ENCODE assay signal across 8 cellular contexts in the genomic region with DNA sequence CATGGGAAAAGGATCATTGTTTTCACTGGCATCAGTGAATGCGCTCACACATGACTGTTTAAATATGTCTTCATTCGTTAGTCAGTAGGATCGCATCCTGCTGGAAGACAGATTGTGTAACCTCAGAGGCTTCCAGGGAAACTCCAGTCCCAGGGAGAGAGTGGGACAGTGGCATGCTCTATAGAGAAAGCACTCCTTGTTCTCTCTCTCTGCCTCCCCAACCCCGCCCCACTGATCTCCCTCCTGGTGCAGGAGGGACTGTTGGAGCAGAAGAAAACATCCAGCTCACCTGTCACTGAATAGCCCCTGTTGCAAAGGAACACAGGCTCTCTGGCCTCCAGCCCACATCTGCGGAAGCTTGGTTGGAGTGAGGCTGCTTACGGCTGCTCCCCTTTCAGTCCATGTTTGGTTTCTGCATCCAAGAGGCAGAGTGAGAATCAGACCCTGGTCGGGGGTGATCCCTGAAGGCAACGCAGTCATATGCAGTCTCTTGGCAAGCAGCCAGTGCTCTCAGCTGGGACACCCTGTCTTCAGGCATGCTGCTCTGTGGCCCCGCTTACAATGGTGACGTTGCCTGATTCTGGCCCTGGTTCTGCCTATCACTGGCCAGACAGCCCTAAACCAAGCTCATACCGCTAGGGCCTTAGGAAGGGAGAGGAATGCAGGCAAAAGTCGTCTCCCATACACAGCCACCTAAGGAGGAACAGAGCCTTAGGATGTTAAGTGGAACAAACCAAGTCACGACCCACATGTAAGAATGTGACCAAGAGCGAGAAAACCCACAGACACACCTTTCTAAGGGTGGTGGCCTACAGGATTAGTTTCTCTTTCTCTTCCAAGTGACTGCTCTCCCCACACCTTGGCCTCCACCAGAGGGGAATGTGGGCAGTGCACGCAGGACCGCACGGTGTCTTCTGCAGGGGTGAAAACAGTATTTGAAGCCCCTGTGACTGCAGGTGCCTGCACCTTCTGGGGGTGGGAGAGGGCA. TPM values are rescaled to one million over a fixed set of nuclear protein-coding genes. Genes with fewer than 3 reads are reported as not detected.
DNase-seq lines count a peak whose midpoint lies in the region; ATAC-seq, FAIRE-seq and TF ChIP-seq lines count a peak whose summit lies in the region.

No MANE protein-coding gene starts in this region.

- POLR2A ChIA-PET in AG04450 (lab: Yijun Ruan, JAX), result no interaction called here

- TF ChIP-seq POLR2A in H54 (IDR thresholded peaks at IDR 0.05; ENCODE audit: low read depth, low read length), result no peak

- DNase-seq in AG04450 (ENCODE audit: low read depth, low spot score), result peak; percentile 52
- peak; percentile 53 for DNase-seq in NCI-H2029 (lab: John Stamatoyannopoulos, UW)
- DNase-seq in epidermal melanocyte (ENCODE audit: insufficient read length, low spot score), result peak; percentile 74
- DNase-seq in midbrain (lab: John Stamatoyannopoulos, UW), result peak; percentile 10
- no peak for DNase-seq in H54 (ENCODE audit: insufficient read length, low spot score)
- no peak for DNase-seq in activated CD8-positive, alpha-beta memory T cell treated with anti-CD3 and anti-CD28 coated beads, Interleukin-2, amount 50 U/mL, for 48 hours

- FAIRE-seq in H54 (lab: Jason Lieb, UNC), result no peak

- H3K4me3 ChIP-seq in AG04450 (ENCODE audit: low read depth, low read length), result 0 out of 2 replicates have a peak overlapping the region, but pooled peaks have one; percentile 7

- peak overlapping the region; percentile 83 for H3K27ac ChIP-seq in AG04450 (ENCODE audit: low read depth, low read length)

- TF ChIP-seq CTCF in AG04450 (IDR thresholded peaks at IDR 0.05; ENCODE audit: low read depth, low read length), result no peak

- no peaks in the 10 kb centered on the region for H3K27me3 ChIP-seq in AG04450 (ENCODE audit: control insufficient read depth, insufficient read depth, low read length)

- no peak for ATAC-seq in GM18858 (IDR thresholded peaks at IDR 0.05; ENCODE audit: unreplicated experiment)
- ATAC-seq in GM18520 (IDR thresholded peaks at IDR 0.05; ENCODE audit: unreplicated experiment), result no peak

- H3K9me3 ChIP-seq in AG04450 (ENCODE audit: control insufficient read depth, insufficient read depth, low read length), result no peaks in the 10 kb centered on the region; the same call in 1 of the 2 replicates

- CTCF ChIA-PET in AG04450 (lab: Charles Lee), result interaction anchor here (0.6 to 1.1 kb wide), 2 partner anchors 37 to 76 kb away, joined by 4 read pairs; no protein-coding TSS in a partner anchor

RNA-seq across cellular contexts. Expression of a gene that starts 39.7 kb away (rescaled TPM):
- 61.4 and 66.8 TPM in 2 replicates for polyA plus RNA-seq in AG04450 (2011; rRNA removed)
- polyA minus RNA-seq in AG04450 (2011; rRNA and poly(A)+ RNA removed), result 38.5 and 40.7 TPM in 2 replicates

Comparison
In these comparisons a context has a peak if more than half of its experiments do, and no peak if none do; other contexts are left out.
1. DNase-seq: peak in AG04450 (single experiment), NCI-H2029 (single experiment), epidermal melanocyte (single experiment) and midbrain (single experiment); none in H54 (single experiment) and activated CD8-positive, alpha-beta memory T cell treated with anti-CD3 and anti-CD28 coated beads, Interleukin-2, amount 50 U/mL, for 48 hours (single experiment).